ENCODE assay signal across 21 cellular contexts in the genomic region with DNA sequence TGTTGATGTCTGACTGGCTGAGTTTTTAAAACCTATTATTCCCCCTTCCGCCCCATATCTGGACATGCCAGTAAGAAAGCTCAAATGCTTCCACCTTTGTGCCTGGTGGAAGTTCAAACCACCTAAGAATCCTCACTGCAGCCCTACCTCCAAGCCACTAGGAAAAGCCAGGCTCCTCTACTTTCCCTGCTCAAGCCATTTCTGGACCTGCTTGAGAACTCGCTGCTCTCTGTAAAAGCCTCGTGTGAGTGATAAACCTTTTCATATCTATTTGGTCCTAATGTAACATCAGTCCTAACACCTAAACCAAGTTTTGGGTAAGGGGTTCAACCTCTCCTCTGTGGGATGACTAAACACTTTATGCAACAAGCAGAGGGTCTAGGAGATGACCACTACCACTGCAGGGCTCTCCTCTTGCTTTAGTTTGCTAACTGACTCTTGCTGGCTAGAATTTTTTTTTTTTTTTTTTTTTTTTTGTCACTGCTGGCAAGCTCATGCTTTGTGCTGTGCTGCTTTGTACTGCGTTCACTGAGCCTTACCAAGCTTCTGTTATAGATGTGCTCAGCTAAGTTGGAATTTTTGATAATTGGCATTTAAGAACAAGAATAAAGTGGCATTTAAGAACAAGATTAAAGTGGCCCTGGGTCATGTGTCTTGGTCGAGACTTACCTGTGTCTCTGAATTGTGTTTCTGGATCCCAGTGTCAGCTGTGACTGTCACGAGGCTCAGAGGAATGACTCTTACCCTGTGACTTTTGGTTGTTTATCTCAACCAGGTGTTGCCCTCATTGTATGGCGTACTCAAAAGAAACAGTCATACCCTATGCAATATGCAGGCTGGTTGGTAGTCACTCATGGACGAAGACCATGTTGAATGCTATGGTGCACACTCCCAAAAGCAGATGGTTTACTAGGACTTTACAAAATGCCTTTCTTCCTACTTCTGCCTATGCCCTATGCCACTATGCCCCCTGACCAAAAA.
"Had no signal": no experiment of that assay in that cellular context is flagged by ENCODE, and none has a peak within 500 bp of the region (broad histone marks: within the 10 kb centered on the region; RNA-seq: fewer than 3 reads in every experiment).

No MANE protein-coding gene starts in this region.

- H3K4me1 Mint-ChIP-seq: memory B cell, neural crest cell had no signal

- H3K36me3 Mint-ChIP-seq: natural killer cell had no signal

- H2AFZ ChIP-seq: parathyroid adenoma had no signal

- H3K36me3 ChIP-seq: neutrophil, right lobe of liver, uterus had no signal

- DNase-seq: cortex of kidney; effector memory CD8-positive, alpha-beta T cell; natural killer cell; right lobe of liver; small intestine; stimulated activated CD4-positive, alpha-beta T cell treated with anti-CD3 and anti-CD28 coated beads, Interleukin-15, amount 100 ng/mL, for 24 hours; stimulated activated CD4-positive, alpha-beta T cell treated with anti-CD3 and anti-CD28 coated beads, Interleukin-2, amount 100 ng/mL, for 48 hours; stimulated activated naive CD4-positive, alpha-beta T cell; stimulated activated naive CD8-positive, alpha-beta T cell treated with anti-CD3 and anti-CD28 coated beads, Interleukin-15, amount 100 ng/mL, for 72 hours; tibial artery; upper lobe of left lung; uterus had no signal

- H3K27ac ChIP-seq: neutrophil, parathyroid adenoma, right lobe of liver, tibial artery, upper lobe of left lung, uterus had no signal

- H3K27ac Mint-ChIP-seq: effector memory CD8-positive, alpha-beta T cell; memory B cell; natural killer cell; progenitor cell of endocrine pancreas; stimulated activated naive CD8-positive, alpha-beta T cell treated with anti-CD3 and anti-CD28 coated beads, Interleukin-15, amount 100 ng/mL, for 72 hours had no signal

- H3K27me3 ChIP-seq: neutrophil, right lobe of liver, tibial artery, upper lobe of left lung, uterus had no signal

- H3K4me3 ChIP-seq: lung, right lobe of liver, tibial artery, upper lobe of left lung, uterus had no signal

- ATAC-seq: effector memory CD8-positive, alpha-beta T cell; left lobe of liver; natural killer cell; right lobe of liver; stimulated activated naive CD8-positive, alpha-beta T cell treated with anti-CD3 and anti-CD28 coated beads, Interleukin-15, amount 100 ng/mL, for 72 hours had no signal

- H3K9ac ChIP-seq: parathyroid adenoma had no signal

- H3K9me3 Mint-ChIP-seq: effector memory CD8-positive, alpha-beta T cell; memory B cell; natural killer cell had no signal

- H3K4me3 Mint-ChIP-seq: effector memory CD8-positive, alpha-beta T cell; memory B cell; natural killer cell; neural crest cell; stimulated activated naive CD8-positive, alpha-beta T cell treated with anti-CD3 and anti-CD28 coated beads, Interleukin-15, amount 100 ng/mL, for 72 hours had no signal

- H3K79me2 ChIP-seq: parathyroid adenoma had no signal

- H3K4me1 ChIP-seq: parathyroid adenoma, right lobe of liver, tibial artery, upper lobe of left lung, uterus had no signal

- H3K9me3 ChIP-seq: neutrophil, right lobe of liver, tibial artery, upper lobe of left lung, uterus had no signal

- FAIRE-seq: frontal cortex, keratinocyte, small intestine had no signal

- H3K27me3 Mint-ChIP-seq: effector memory CD8-positive, alpha-beta T cell; memory B cell; progenitor cell of endocrine pancreas; stimulated activated naive CD8-positive, alpha-beta T cell treated with anti-CD3 and anti-CD28 coated beads, Interleukin-15, amount 100 ng/mL, for 72 hours had no signal
